ENCODE assay signal across 1 cellular context in the genomic region with DNA sequence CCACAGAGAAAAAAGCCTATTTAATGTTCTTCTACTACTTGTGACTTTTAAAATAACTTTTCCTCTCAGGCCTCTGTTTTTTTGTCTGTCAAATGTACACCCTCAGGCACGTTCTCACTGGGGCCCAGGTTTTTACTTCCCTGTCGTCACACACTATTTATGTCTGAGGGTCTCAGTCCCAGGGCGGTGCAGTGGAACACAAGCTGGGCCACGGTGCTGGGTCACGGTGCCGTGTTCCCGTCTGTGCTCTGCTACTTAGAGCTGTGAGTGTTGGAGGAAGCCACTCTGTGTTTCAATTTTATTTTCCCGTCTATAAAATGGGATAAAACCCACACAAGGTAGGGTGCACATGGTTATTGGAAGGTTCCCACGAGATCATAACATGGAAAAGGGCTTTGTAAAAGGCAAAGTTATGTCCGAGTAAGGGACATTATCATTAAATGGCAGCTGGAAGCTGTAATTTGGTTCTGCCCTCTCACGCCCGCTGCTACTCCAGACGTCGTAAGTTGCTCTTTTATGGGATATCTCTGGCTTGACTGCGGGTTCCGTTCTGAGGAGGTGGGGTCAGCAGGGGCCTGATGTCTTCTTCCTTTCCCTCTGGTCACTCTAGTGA.
TF ChIP-seq lines count a peak whose summit lies in the region.

No MANE protein-coding gene starts in this region.

TF ChIP-seq in K562, 482 proteins besides CTCF, POLR2A, EP300 and RAD21 (continued from another document and continues in another):
- no peak for TF ChIP-seq BDP1 (IDR thresholded peaks at IDR 0.05; ENCODE audit: insufficient read depth, insufficient read length)
- TF ChIP-seq ZNF197 (CRISPR knock-in tag; IDR thresholded peaks at IDR 0.05; ENCODE audit: low read depth), result peak; percentile 6; the same call in 1 of the 2 replicates
- TF ChIP-seq E2F4 (CRISPR knock-in tag; IDR thresholded peaks at IDR 0.05; ENCODE audit: low read depth), result no peak
- peak; percentile 2; the same call in 1 of the 2 replicates for TF ChIP-seq ERF (CRISPR knock-in tag; IDR thresholded peaks at IDR 0.05)
- TF ChIP-seq ZBTB26 (CRISPR knock-in tag; IDR thresholded peaks at IDR 0.05), result no peak
- TF ChIP-seq ZNF347 (CRISPR knock-in tag; IDR thresholded peaks at IDR 0.05; ENCODE audit: low read depth), result no peak
- 0 out of 2 replicates have a peak, but pooled peaks have one; percentile 9 for TF ChIP-seq PKNOX1 (IDR thresholded peaks at IDR 0.05)
- no peak for TF ChIP-seq LARP7 (IDR thresholded peaks at IDR 0.05)
- no peak for TF ChIP-seq RBBP5 (IDR thresholded peaks at IDR 0.05; ENCODE audit: borderline replicate concordance, insufficient read depth, low read length, poor library complexity, severe bottlenecking)
- TF ChIP-seq ZNF584 (CRISPR knock-in tag; IDR thresholded peaks at IDR 0.05; ENCODE audit: low read depth), result no peak; the same call in 1 of the 2 replicates
- no peak for TF ChIP-seq CHAMP1 (IDR thresholded peaks at IDR 0.05)
- TF ChIP-seq, protein P1, sequence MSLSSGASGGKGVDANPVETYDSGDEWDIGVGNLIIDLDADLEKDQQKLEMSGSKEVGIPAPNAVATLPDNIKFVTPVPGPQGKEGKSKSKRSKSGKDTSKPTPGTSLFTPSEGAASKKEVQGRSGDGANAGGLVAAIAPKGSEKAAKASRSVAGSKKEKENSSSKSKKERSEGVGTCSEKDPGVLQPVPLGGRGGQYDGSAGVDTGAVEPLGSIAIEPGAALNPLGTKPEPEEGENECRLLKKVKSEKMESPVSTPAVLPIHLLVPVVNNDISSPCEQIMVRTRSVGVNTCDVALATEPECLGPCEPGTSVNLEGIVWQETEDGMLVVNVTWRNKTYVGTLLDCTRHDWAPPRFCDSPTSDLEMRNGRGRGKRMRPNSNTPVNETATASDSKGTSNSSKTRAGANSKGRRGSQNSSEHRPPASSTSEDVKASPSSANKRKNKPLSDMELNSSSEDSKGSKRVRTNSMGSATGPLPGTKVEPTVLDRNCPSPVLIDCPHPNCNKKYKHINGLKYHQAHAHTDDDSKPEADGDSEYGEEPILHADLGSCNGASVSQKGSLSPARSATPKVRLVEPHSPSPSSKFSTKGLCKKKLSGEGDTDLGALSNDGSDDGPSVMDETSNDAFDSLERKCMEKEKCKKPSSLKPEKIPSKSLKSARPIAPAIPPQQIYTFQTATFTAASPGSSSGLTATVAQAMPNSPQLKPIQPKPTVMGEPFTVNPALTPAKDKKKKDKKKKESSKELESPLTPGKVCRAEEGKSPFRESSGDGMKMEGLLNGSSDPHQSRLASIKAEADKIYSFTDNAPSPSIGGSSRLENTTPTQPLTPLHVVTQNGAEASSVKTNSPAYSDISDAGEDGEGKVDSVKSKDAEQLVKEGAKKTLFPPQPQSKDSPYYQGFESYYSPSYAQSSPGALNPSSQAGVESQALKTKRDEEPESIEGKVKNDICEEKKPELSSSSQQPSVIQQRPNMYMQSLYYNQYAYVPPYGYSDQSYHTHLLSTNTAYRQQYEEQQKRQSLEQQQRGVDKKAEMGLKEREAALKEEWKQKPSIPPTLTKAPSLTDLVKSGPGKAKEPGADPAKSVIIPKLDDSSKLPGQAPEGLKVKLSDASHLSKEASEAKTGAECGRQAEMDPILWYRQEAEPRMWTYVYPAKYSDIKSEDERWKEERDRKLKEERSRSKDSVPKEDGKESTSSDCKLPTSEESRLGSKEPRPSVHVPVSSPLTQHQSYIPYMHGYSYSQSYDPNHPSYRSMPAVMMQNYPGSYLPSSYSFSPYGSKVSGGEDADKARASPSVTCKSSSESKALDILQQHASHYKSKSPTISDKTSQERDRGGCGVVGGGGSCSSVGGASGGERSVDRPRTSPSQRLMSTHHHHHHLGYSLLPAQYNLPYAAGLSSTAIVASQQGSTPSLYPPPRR (CRISPR knock-in tag; IDR thresholded peaks at IDR 0.05; ENCODE audit: borderline replicate concordance), result no peak
- TF ChIP-seq HINFP (tag; conservative IDR thresholded peaks at IDR 0.05; ENCODE audit: low read depth), result no peak
- TF ChIP-seq GATAD2A (IDR thresholded peaks at IDR 0.05), result no peak
- TF ChIP-seq TEAD4 (IDR thresholded peaks at IDR 0.05; ENCODE audit: low read length), result peak; percentile 38; the same call in 1 of the 2 replicates
- no peak for TF ChIP-seq TEAD4 (CRISPR knock-in tag; IDR thresholded peaks at IDR 0.05; ENCODE audit: borderline replicate concordance)
- TF ChIP-seq MEF2A (IDR thresholded peaks at IDR 0.05; ENCODE audit: control insufficient read depth, low read depth, low read length), result no peak
- TF ChIP-seq ARID1B (IDR thresholded peaks at IDR 0.05), result peak; percentile 40; the same call in 1 of the 2 replicates
- 0 out of 2 replicates have a peak, but pooled peaks have one; percentile 69 for TF ChIP-seq ZNF830 (CRISPR knock-in tag; IDR thresholded peaks at IDR 0.05)
- no peak for TF ChIP-seq CBX2 (IDR thresholded peaks at IDR 0.05; ENCODE audit: insufficient read depth, low read length, poor library complexity, severe bottlenecking)
- 0 out of 2 replicates have a peak, but pooled peaks have one; percentile 8 for TF ChIP-seq ZNF41 (CRISPR knock-in tag; conservative IDR thresholded peaks at IDR 0.05)
- no peak; the same call in 1 of the 2 replicates for TF ChIP-seq ZNF589 (CRISPR knock-in tag; IDR thresholded peaks at IDR 0.05; ENCODE audit: low read depth)
- no peak for TF ChIP-seq USF1 (CRISPR knock-in tag; IDR thresholded peaks at IDR 0.05)
- TF ChIP-seq SMAD3 (CRISPR knock-in tag; conservative IDR thresholded peaks at IDR 0.05), result 0 out of 2 replicates have a peak, but pooled peaks have one; percentile 23
- no peak for TF ChIP-seq TOE1 (IDR thresholded peaks at IDR 0.05; ENCODE audit: borderline replicate concordance)
- TF ChIP-seq TOE1 (CRISPR knock-in tag; IDR thresholded peaks at IDR 0.05; ENCODE audit: borderline replicate concordance, low read depth), result no peak
- no peak for TF ChIP-seq CREB3L1 (IDR thresholded peaks at IDR 0.05; ENCODE audit: borderline replicate concordance, low read depth)
- no peak for TF ChIP-seq ZFP91 (CRISPR knock-in tag; IDR thresholded peaks at IDR 0.05)
- TF ChIP-seq, protein P2, sequence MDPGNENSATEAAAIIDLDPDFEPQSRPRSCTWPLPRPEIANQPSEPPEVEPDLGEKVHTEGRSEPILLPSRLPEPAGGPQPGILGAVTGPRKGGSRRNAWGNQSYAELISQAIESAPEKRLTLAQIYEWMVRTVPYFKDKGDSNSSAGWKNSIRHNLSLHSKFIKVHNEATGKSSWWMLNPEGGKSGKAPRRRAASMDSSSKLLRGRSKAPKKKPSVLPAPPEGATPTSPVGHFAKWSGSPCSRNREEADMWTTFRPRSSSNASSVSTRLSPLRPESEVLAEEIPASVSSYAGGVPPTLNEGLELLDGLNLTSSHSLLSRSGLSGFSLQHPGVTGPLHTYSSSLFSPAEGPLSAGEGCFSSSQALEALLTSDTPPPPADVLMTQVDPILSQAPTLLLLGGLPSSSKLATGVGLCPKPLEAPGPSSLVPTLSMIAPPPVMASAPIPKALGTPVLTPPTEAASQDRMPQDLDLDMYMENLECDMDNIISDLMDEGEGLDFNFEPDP (CRISPR knock-in tag; IDR thresholded peaks at IDR 0.05), result no peak; the same call in 1 of the 2 replicates
- peak; percentile 53; the same call in 1 of the 2 replicates for TF ChIP-seq BACH1 (tag; IDR thresholded peaks at IDR 0.05)
- no peak for TF ChIP-seq STAG1 (CRISPR knock-in tag; IDR thresholded peaks at IDR 0.05; ENCODE audit: borderline replicate concordance)
